In the genomic region with DNA sequence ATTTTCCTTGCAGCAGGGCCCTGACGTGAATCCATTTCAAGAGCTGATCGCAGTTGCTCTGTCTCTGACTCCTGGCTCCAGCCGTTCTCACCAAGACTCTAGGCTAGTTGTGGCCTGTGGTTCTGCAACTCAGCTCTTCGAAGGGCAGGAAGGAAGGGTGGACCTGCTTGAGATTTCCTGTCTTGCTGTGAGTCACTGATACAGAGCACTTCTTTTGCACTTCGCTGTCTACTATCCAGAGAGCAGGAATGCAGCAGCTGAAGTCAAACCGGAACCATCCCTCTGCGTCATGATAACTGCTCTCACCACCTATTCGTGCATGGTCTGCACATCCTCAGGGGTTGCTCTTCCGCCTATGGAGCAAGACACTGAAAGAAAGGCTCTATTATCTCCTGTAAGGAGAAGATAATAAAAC, we compare ENCODE assay signal across 8 cellular contexts. TPM values are rescaled to one million over a fixed set of nuclear protein-coding genes. Genes with fewer than 3 reads are reported as not detected.
DNase-seq lines count a peak whose midpoint lies in the region; ATAC-seq, FAIRE-seq and TF ChIP-seq lines count a peak whose summit lies in the region.

No MANE protein-coding gene starts in this region.

- H3K4me1 Mint-ChIP-seq in H9 = peaks cover 11 to 17% of the 10 kb centered on the region in 2 experiments

- H3K4me3 Mint-ChIP-seq in H9 = no peak overlapping the region

- no peak overlapping the region for H3K4me2 ChIP-seq in H9 (ENCODE audit: insufficient read depth, insufficient read length, low read length)

- POLR2A ChIA-PET in Panc1 (lab: Charles Lee) = no interaction called here

- no peak overlapping the region for H2AK5ac ChIP-seq in H9 (ENCODE audit: insufficient read length, low read length)

- intact Hi-C loops in Panc1 (cut with micrococcal nuclease; ENCODE audit: unreplicated experiment) = no loop called here
- intact Hi-C loops in aorta (cut with DNase I) = no loop called here

- no peaks in the 10 kb centered on the region for H3K9me3 Mint-ChIP-seq in H9

- peak; percentile 94 for ATAC-seq in HG02870 (IDR thresholded peaks at IDR 0.05; ENCODE audit: unreplicated experiment)
- peak; percentile 86 for ATAC-seq in Panc1
- peak; percentile 91 for ATAC-seq in gastroesophageal sphincter
- peak; percentile 84 for ATAC-seq in aorta (ENCODE audit: low FRiP score)

- no peak overlapping the region for H3K27ac ChIP-seq in Panc1 (ENCODE audit: low read length)
- peak overlapping the region in 3 of 4 donors; percentile 50 to 61 (median 58) for H3K27ac ChIP-seq in gastroesophageal sphincter
- peak overlapping the region; percentile 15 for H3K27ac ChIP-seq in rectal smooth muscle tissue (ENCODE audit: low read depth, low read length)
- H3K27ac ChIP-seq in aorta (ENCODE audit: low read depth in 1 of 2, low read length in 2 of 2) = peak overlapping the region in 1 of 2 donors; percentile 28
- H3K27ac ChIP-seq in H9 (ENCODE audit: insufficient read length, low read depth, low read length) = no peak overlapping the region

- H3K36me3 ChIP-seq in Panc1 (ENCODE audit: control insufficient read depth, insufficient read depth, low read length) (no peaks in the 10 kb centered on the region), gastroesophageal sphincter (no peaks in the 10 kb centered on the region), rectal smooth muscle tissue (ENCODE audit: control insufficient read depth, insufficient read depth, low read length) (no peaks in the 10 kb centered on the region), aorta (ENCODE audit: control insufficient read depth in 1 of 2, insufficient read depth in 2 of 2, low read length in 1 of 2) (no peaks in the 10 kb centered on the region)

- H3K79me2 ChIP-seq in H9 (ENCODE audit: insufficient read depth, low read length) = no peaks in the 10 kb centered on the region

- H3K4me3 ChIP-seq in Panc1 (ENCODE audit: low read depth in 2 of 2, low read length in 2 of 2) (peak overlapping the region in 1 of 2 experiments; percentile 0; a peak in 1 of 4 replicates), gastroesophageal sphincter (no peak overlapping the region), rectal smooth muscle tissue (ENCODE audit: low read length) (peak overlapping the region; percentile 6), aorta (ENCODE audit: low read length in 2 of 2) (no peak overlapping the region)

- no peaks in the 10 kb centered on the region for H3K9me3 ChIP-seq in Panc1 (ENCODE audit: control insufficient read depth, insufficient read depth, low read depth, low read length)
- H3K9me3 ChIP-seq in gastroesophageal sphincter = no peaks in the 10 kb centered on the region
- no peaks in the 10 kb centered on the region for H3K9me3 ChIP-seq in aorta (ENCODE audit: control insufficient read depth, low read length)
- H3K9me3 ChIP-seq in H9 (ENCODE audit: control insufficient read depth, low read depth, low read length) = no peaks in the 10 kb centered on the region

- H3K4ac ChIP-seq in H9 (ENCODE audit: low read depth, low read length) = no peak overlapping the region

- no peak overlapping the region for H2BK20ac ChIP-seq in H9 (ENCODE audit: low read depth, low read length, poor library complexity, severe bottlenecking)

- BruUV-seq in Panc1 (replicated peaks; lab: Mats Ljungman, UMichigan) = no TSS peak

- no peak for TF ChIP-seq EP300 in gastroesophageal sphincter (IDR thresholded peaks at IDR 0.05)

- DNase-seq in GM12892 (ENCODE audit: insufficient read length) = peak; percentile 5
- DNase-seq in Panc1 (ENCODE audit: low read depth, low spot score) = peak; percentile 43
- peak; percentile 72 for DNase-seq in activated T-helper 1 cell treated with Interleukin-2 at 50 U/mL for 16 hours (ENCODE audit: low read depth)
- DNase-seq in aorta = peak in 1 of 2 donors; percentile 87
- no peak for DNase-seq in H9

- no peak overlapping the region for H2AFZ ChIP-seq in H9 (ENCODE audit: low read length)

- H3K79me1 ChIP-seq in H9 (ENCODE audit: insufficient read depth, low read depth, low read length, poor library complexity, severe bottlenecking) = no peaks in the 10 kb centered on the region

- H3K27me3 Mint-ChIP-seq in H9 (ENCODE audit: low read depth) = no peaks in the 10 kb centered on the region

- no peaks in the 10 kb centered on the region for H3K36me3 Mint-ChIP-seq in H9 (ENCODE audit: insufficient read depth in 1 of 3, low read depth in 3 of 3)

- H4K5ac ChIP-seq in H9 (ENCODE audit: insufficient read length, low read depth, low read length) = no peak overlapping the region

- H2BK15ac ChIP-seq in H9 (ENCODE audit: low read depth, low read length) = no peak overlapping the region

- peak; percentile 72 for FAIRE-seq in GM12892 (lab: Jason Lieb, UNC)

- WGBS in gastroesophageal sphincter (ENCODE audit: low coverage in 1 of 2), 2 donors = 44 to 50% methylated on average over 1 to 9 of the region's 9 CpGs
- WGBS in aorta, 2 donors = 47 to 52% methylated on average over 9 of the region's 9 CpGs
- no CpG with 5 or more reads among the region's 9 CpGs for WGBS in H9 (ENCODE audit: extremely low coverage, insufficient read length, low lambda C conversion rate)

- H3K9ac ChIP-seq in rectal smooth muscle tissue (ENCODE audit: low read length) (no peak overlapping the region), H9 (ENCODE audit: extremely low read depth, insufficient read length, low read length) (no peak overlapping the region)

- no peak overlapping the region for H3K18ac ChIP-seq in H9 (ENCODE audit: insufficient read length, low read depth, low read length)

- H3K23ac ChIP-seq in H9 (ENCODE audit: insufficient read length, low read depth, low read length) = no peak overlapping the region

- no peaks in the 10 kb centered on the region for H3K23me2 ChIP-seq in H9 (ENCODE audit: insufficient read length, low read depth, low read length, poor library complexity, severe bottlenecking)

- H2BK12ac ChIP-seq in H9 (ENCODE audit: insufficient read length, low read depth, low read length) = no peak overlapping the region

- H4K8ac ChIP-seq in H9 (replicated peaks; ENCODE audit: insufficient read length, low read depth, low read length) = no peak overlapping the region

- CTCF ChIA-PET in Panc1 (lab: Charles Lee) = no interaction called here

- no peaks in the 10 kb centered on the region for H4K20me1 ChIP-seq in H9 (ENCODE audit: control insufficient read depth, insufficient read depth, insufficient read length)

- no peak overlapping the region for H2BK5ac ChIP-seq in H9 (ENCODE audit: insufficient read length, low read length)

- no peaks in the 10 kb centered on the region for H3K27me3 ChIP-seq in Panc1 (ENCODE audit: control insufficient read depth, insufficient read depth, low read length)
- no peaks in the 10 kb centered on the region for H3K27me3 ChIP-seq in gastroesophageal sphincter
- no peaks in the 10 kb centered on the region for H3K27me3 ChIP-seq in rectal smooth muscle tissue (ENCODE audit: control insufficient read depth, insufficient read depth, low read length)
- no peaks in the 10 kb centered on the region for H3K27me3 ChIP-seq in aorta (ENCODE audit: control insufficient read depth in 1 of 2, insufficient read depth in 2 of 2, low read length in 1 of 2)
- no peaks in the 10 kb centered on the region for H3K27me3 ChIP-seq in H9 (ENCODE audit: insufficient read depth, low read length)

- H3K56ac ChIP-seq in H9 (ENCODE audit: insufficient read length, low read depth, low read length) = no peak overlapping the region

- no peak overlapping the region for H3T11ph ChIP-seq in H9 (ENCODE audit: low read length)

- no peak for TF ChIP-seq CTCF in Panc1 (IDR thresholded peaks at IDR 0.05)
- TF ChIP-seq CTCF in gastroesophageal sphincter (IDR thresholded peaks at IDR 0.05) = no peak
- no peak for TF ChIP-seq CTCF in H9 (conservative IDR thresholded peaks at IDR 0.05)

- no peak overlapping the region for H3K14ac ChIP-seq in H9 (ENCODE audit: insufficient read depth, low read length)

- H3K27ac Mint-ChIP-seq in H9 = peak overlapping the region in 1 of 3 experiments; percentile 45; a peak in 2 of 7 replicates

- TF ChIP-seq POLR2A in GM12892 (IDR thresholded peaks at IDR 0.05; ENCODE audit: low read depth, low read length) (no peak), gastroesophageal sphincter (IDR thresholded peaks at IDR 0.05) (no peak)

- H3K4me1 ChIP-seq in Panc1 (ENCODE audit: control insufficient read depth, insufficient read depth, low read length) = no peaks in the 10 kb centered on the region
- no peaks in the 10 kb centered on the region for H3K4me1 ChIP-seq in gastroesophageal sphincter
- H3K4me1 ChIP-seq in rectal smooth muscle tissue (ENCODE audit: control insufficient read depth, insufficient read depth, low read length) = no peaks in the 10 kb centered on the region
- no peaks in the 10 kb centered on the region for H3K4me1 ChIP-seq in aorta (ENCODE audit: control insufficient read depth in 1 of 2, insufficient read depth in 2 of 2, low read length in 2 of 2)
- no peaks in the 10 kb centered on the region; the same call in 1 of the 2 replicates for H3K4me1 ChIP-seq in H9 (ENCODE audit: insufficient read depth, low read length)

- in situ Hi-C loops in Panc1 (cut with HindIII; ENCODE audit: low pct_unique_long_range_greater_than_20kb, low sequenced_read_pairs) = no loop called here

- H2BK120ac ChIP-seq in H9 (ENCODE audit: low read depth, low read length, poor library complexity, severe bottlenecking) = no peak overlapping the region

- no peak overlapping the region for H4K91ac ChIP-seq in H9 (ENCODE audit: insufficient read length, low read depth, low read length)

RNA-seq across cellular contexts. Expression of a gene that starts 59.7 kb away (rescaled TPM):
- 4.0 TPM for polyA plus RNA-seq in GM12892 (2012; ENCODE audit: missing spikeins)
- total RNA-seq in Panc1 (2021; ENCODE audit: unreplicated experiment) (14.7 TPM), gastroesophageal sphincter (10 to 100 TPM; 11.5 to 14.7 (median 13.5) TPM), aorta (10 to 100 TPM; 11.3 to 20.7 TPM), H9 (2021) (18.2 and 18.7 TPM in 2 replicates)
- polyA plus RNA-seq in Panc1 (2012; ENCODE audit: insufficient read length) = 7.6 TPM
- polyA plus RNA-seq in aorta = 1 to 10 TPM; 2.4 to 4.1 TPM

Comparison
In these comparisons a context has a peak if more than half of its experiments do, and no peak if none do; other contexts are left out.
1. H3K27ac ChIP-seq: peak in gastroesophageal sphincter (3 of 4) and rectal smooth muscle tissue (single experiment); none in Panc1 (single experiment) and H9 (single experiment).
2. Peak in every context shown above with its lines, with median percentiles within 50 percentile points of each other: ATAC-seq.